22 cellular contexts compared by ENCODE assay signal in genomic region chr10:49418053-49418326, GRCh38. TPM values are rescaled to one million over a fixed set of nuclear protein-coding genes. Genes with fewer than 3 reads are reported as not detected.
"Had no signal": no experiment of that assay in that cellular context is flagged by ENCODE, and none has a peak within 500 bp of the region (broad histone marks: within the 10 kb centered on the region; RNA-seq: fewer than 3 reads in every experiment).

No MANE protein-coding gene starts in this region.

- H3K36me3 ChIP-seq: colonic mucosa, gastrocnemius medialis, lower lobe of right lung, neural progenitor cell, prostate gland, right atrium auricular region, suprapubic skin, transverse colon had no signal

- H3K9ac ChIP-seq: neural progenitor cell had no signal

- H3K9me3 ChIP-seq: colonic mucosa, gastrocnemius medialis, lower lobe of right lung, mucosa of descending colon, prostate gland, right atrium auricular region, suprapubic skin, transverse colon had no signal

- H3K27ac ChIP-seq: colonic mucosa, gastrocnemius medialis, lower lobe of right lung, neural progenitor cell, prostate gland, right atrium auricular region, transverse colon had no signal

- H3K4me2 ChIP-seq: neural progenitor cell, smooth muscle cell had no signal

- H2AFZ ChIP-seq: neural progenitor cell had no signal

- ATAC-seq: gastrocnemius medialis; left ventricle myocardium superior; naive thymus-derived CD4-positive, alpha-beta T cell had no signal

- H3K27me3 ChIP-seq: colonic mucosa, gastrocnemius medialis, neural progenitor cell, right atrium auricular region, suprapubic skin, transverse colon had no signal

- H3K4me3 ChIP-seq: colonic mucosa, gastrocnemius medialis, lower lobe of right lung, mucosa of descending colon, neural progenitor cell, prostate gland, right atrium auricular region, smooth muscle cell, suprapubic skin, transverse colon had no signal

- H3K4me1 ChIP-seq: colonic mucosa, gastrocnemius medialis, lower lobe of right lung, neural progenitor cell, prostate gland, right atrium auricular region, transverse colon had no signal

- DNase-seq: colonic mucosa; effector CD8-positive, alpha-beta T cell; endodermal cell; gastrocnemius medialis; left ventricle myocardium superior; lower lobe of right lung; mucosa of descending colon; naive thymus-derived CD4-positive, alpha-beta T cell; nucleus accumbens; stimulated activated CD4-positive, alpha-beta T cell treated with anti-CD3 and anti-CD28 coated beads, Interleukin-12 subunit alpha, Interleukin-12 subunit beta, amount 100 ng/mL, for 4 hours; stimulated activated CD4-positive, alpha-beta T cell treated with anti-CD3 and anti-CD28 coated beads, Interleukin-1b, Interleukin-23, amount 100 ng/mL, for 48 hours; stimulated activated CD4-positive, alpha-beta T cell treated with anti-CD3 and anti-CD28 coated beads, Interleukin-4, amount 100 ng/mL, for 1 hour; stimulated activated CD8-positive, alpha-beta memory T cell treated with anti-CD3 and anti-CD28 coated beads, Interleukin-4, amount 100 ng/mL, for 48 hours; stimulated activated naive CD4-positive, alpha-beta T cell; stimulated activated naive CD8-positive, alpha-beta T cell treated with anti-CD3 and anti-CD28 coated beads, Interleukin-15, amount 100 ng/mL, for 72 hours; transverse colon had no signal

RNA-seq across cellular contexts. Expression of gene DRGX, which starts 22.1 kb away (rescaled TPM):
- polyA plus RNA-seq: keratinocyte; naive thymus-derived CD4-positive, alpha-beta T cell; smooth muscle cell had no signal
